Comparison of ENCODE assay signal across 9 cellular contexts in the genomic region with DNA sequence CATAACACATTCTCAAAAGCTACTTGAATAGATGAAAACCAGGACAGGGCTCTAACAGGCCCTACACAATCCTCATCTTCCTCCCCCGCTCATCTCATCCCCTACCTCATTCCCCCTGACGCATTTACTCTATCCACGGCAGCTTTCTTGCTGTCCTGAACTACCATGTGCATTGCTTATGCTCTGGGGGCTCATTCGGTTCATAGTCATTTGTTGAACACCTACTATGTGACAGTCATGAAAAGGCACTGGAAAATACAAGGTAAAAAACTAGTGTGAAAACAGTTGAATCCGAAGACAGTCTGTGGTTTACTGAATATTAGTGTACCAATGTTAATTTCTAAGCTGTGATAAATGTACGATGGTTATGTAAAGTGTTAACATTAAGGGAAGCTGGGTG. TPM values are rescaled to one million over a fixed set of nuclear protein-coding genes. Genes with fewer than 3 reads are reported as not detected.
A peak's percentile ranks its signal among the peaks of the same experiment; 100 is the strongest.
DNase-seq lines count a peak whose midpoint lies in the region; TF ChIP-seq lines count a peak whose summit lies in the region.
"Had no signal": no experiment of that assay in that cellular context is flagged by ENCODE, and none has a peak within 500 bp of the region (broad histone marks: within the 10 kb centered on the region; RNA-seq: fewer than 3 reads in every experiment).

No MANE protein-coding gene starts in this region.

- H3K27me3 ChIP-seq in ACC112 (ENCODE audit: insufficient read depth, low read length) = no peaks in the 10 kb centered on the region
- no peaks in the 10 kb centered on the region for H3K27me3 ChIP-seq in HUES64 (ENCODE audit: insufficient read depth, low read length)
- no peaks in the 10 kb centered on the region for H3K27me3 ChIP-seq in muscle layer of colon (ENCODE audit: control insufficient read depth in 1 of 2, insufficient read depth in 2 of 2, low read length in 2 of 2)

- peaks cover 43% of the 10 kb centered on the region for H3K79me2 ChIP-seq in ACC112 (ENCODE audit: control insufficient read depth, insufficient read depth, low read length, unreplicated experiment)

- H2AFZ ChIP-seq in ACC112 (ENCODE audit: low read length, unreplicated experiment) = peak overlapping the region; percentile 94

- H3K36me3 ChIP-seq in ACC112 (ENCODE audit: insufficient read depth, low read length) (peaks cover 4% of the 10 kb centered on the region; the same call in 1 of the 2 replicates), HUES64 (ENCODE audit: insufficient read depth, low read length) (peaks cover 10% of the 10 kb centered on the region; the same call in 1 of the 2 replicates), muscle layer of colon (ENCODE audit: insufficient read depth, low read length) (no peaks in the 10 kb centered on the region)

- H3K27ac ChIP-seq in ACC112 (ENCODE audit: low read depth, low read length) (no peak overlapping the region), HUES64 (ENCODE audit: low read depth, low read length) (no peak overlapping the region), muscle layer of colon (ENCODE audit: low read depth, low read length) (no peak overlapping the region)

- no peaks in the 10 kb centered on the region for H3K9me3 ChIP-seq in HUES64 (ENCODE audit: insufficient read depth, low read depth, low read length)
- no peaks in the 10 kb centered on the region for H3K9me3 ChIP-seq in muscle layer of colon (ENCODE audit: low read length)

- H3K4me1 ChIP-seq in ACC112 (ENCODE audit: control insufficient read depth, insufficient read depth, low read length, unreplicated experiment) = peaks cover 16% of the 10 kb centered on the region
- H3K4me1 ChIP-seq in HUES64 (ENCODE audit: insufficient read depth, low read length) = peaks cover 12% of the 10 kb centered on the region; the same call in 1 of the 2 replicates
- H3K4me1 ChIP-seq in muscle layer of colon (ENCODE audit: insufficient read depth, low read length) = peaks cover 24% of the 10 kb centered on the region

- H3K4me3 ChIP-seq in ACC112 (ENCODE audit: low read depth, low read length) = peak overlapping the region; percentile 92
- H3K4me3 ChIP-seq in HUES64 (ENCODE audit: low read length) = peak overlapping the region; percentile 91
- H3K4me3 ChIP-seq in cardiac fibroblast (replicated peaks in 1 of 2; ENCODE audit: low read depth in 2 of 2, low read length in 2 of 2) = peak overlapping the region; percentile 79 to 98
- H3K4me3 ChIP-seq in muscle layer of colon (ENCODE audit: low read depth in 1 of 2, low read length in 2 of 2) = peak overlapping the region; percentile 45 to 96

- H3K9ac ChIP-seq in HUES64 (ENCODE audit: low read depth, low read length) (peak overlapping the region; percentile 88; the same call in 1 of the 2 replicates), muscle layer of colon (ENCODE audit: low read length) (no peak overlapping the region)

- no peak for DNase-seq in cardiac fibroblast (ENCODE audit: low read depth in 2 of 2)
- no peak for DNase-seq in globus pallidus (ENCODE audit: low spot score)
- DNase-seq in CD1c-positive myeloid dendritic cell (ENCODE audit: extremely low spot score) = no peak
- no peak for DNase-seq in middle frontal gyrus (ENCODE audit: extremely low spot score, low spot score)
- no peak for DNase-seq in foreskin melanocyte
- DNase-seq: stimulated activated naive CD4-positive, alpha-beta T cell had no signal

- no peak for TF ChIP-seq CTCF in cardiac fibroblast (IDR thresholded peaks at IDR 0.05; ENCODE audit: low read depth, low read length)

- WGBS in HUES64 = 80% methylated on average over 6 of the region's 6 CpGs

RNA-seq across cellular contexts. Expression of gene EIPR1, which starts 0.8 kb away (rescaled TPM):
- polyA plus RNA-seq in HUES64 (2013, experiment 1 of 2) = 25.0 TPM
- polyA plus RNA-seq in HUES64 (2013, experiment 2 of 2) = 26.2 TPM

RNA-seq across cellular contexts. Expression of gene TRAPPC12, which starts 2.7 kb away (rescaled TPM):
- polyA plus RNA-seq in HUES64 (2013, experiment 1 of 2) = 37.2 TPM
- 42.0 TPM for polyA plus RNA-seq in HUES64 (2013, experiment 2 of 2)
